In the genomic region with DNA sequence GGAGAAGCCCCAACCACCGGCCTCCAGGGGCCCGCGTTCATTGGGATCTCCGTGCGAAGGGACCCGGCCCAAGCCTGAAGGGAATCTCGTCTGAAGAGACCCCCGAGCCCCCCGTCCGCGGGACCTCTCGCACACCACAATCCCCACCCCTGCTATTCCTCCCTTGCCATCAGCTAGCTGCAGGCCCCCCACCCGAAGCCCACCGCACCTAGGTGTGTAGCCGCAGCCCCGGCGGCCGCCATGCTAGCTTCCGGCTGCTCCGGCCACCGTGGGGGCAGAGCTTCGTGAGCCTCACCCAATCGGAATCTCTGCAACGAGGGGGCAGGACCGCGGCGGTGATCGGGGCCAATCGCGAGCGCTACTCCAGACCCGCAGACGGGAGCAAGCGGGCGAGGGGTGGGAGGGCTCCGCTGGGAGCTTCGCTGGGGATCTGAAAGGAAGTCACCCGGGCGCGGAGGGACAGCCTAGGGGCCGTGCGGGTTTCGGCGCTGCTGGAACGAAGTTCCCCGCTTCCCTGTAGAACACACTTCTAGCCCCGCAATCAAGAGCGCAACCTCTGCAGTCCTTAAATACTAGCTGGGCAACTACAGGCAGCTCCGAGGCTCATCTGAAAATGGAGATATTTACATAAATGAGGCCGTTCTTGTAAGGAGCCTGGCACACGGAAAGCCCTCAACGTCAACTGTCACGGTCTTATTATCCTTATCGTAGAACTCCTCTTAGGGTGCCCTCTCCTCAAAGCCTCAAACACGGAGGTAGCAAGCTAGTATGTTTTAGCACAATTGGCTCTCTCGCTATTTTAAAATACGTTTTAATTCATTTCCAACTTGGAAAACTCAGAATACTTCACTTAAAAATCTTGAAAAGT, we compare ENCODE assay signal across 8 cellular contexts. TPM values are rescaled to one million over a fixed set of nuclear protein-coding genes. Genes with fewer than 3 reads are reported as not detected.
DNase-seq lines count a peak whose midpoint lies in the region; ATAC-seq and TF ChIP-seq lines count a peak whose summit lies in the region.

TSS of gene PIGS (minus strand) at position 270 of the 868 bp plus-strand sequence. CDS start at position 242, 28 bp downstream.

- peak; percentile 73 for ATAC-seq in HG03196 (IDR thresholded peaks at IDR 0.05; ENCODE audit: unreplicated experiment)

- peaks cover 33 to 77% (median 61%) of the 10 kb centered on the region in 6 donors for H3K4me1 ChIP-seq in spleen

- TF ChIP-seq POLR2A in GM18951 (IDR thresholded peaks at IDR 0.05; ENCODE audit: extremely low read depth, insufficient read depth, insufficient read length), result peak; percentile 90
- peak in 2 of 3 donors; percentile 32 to 57 for TF ChIP-seq POLR2A in spleen (IDR thresholded peaks at IDR 0.05)

- peak in 1 of 11 experiments; percentile 25 for TF ChIP-seq CTCF in spleen (IDR thresholded peaks at IDR 0.05 in 8 of 11, conservative IDR thresholded peaks at IDR 0.05 in 3 of 11)

- DNase-seq in AG08395 (ENCODE audit: low spot score) (peak; percentile 99), NCI-H345 (lab: John Stamatoyannopoulos, UW) (peak; percentile 96), inferior parietal cortex (ENCODE audit: extremely low spot score) (peak; percentile 92), spleen (peak; percentile 99)
- peak; percentile 85 for DNase-seq in activated CD4-positive, CD25-positive, alpha-beta regulatory T cell treated with anti-CD3 and anti-CD28 coated beads, Interleukin-2, amount 50 U/mL, for 16 hours (ENCODE audit: low read depth, low spot score)
- peak; percentile 88 for DNase-seq in central memory CD4-positive, alpha-beta T cell

- intact Hi-C loops in spleen (cut with DNase I; ENCODE audit: low total_unique reads), result no loop called here

- in situ Hi-C loops in GM18951 (cut with MboI; ENCODE audit: low sequenced_read_pairs, unreplicated experiment), result no loop called here

- peak within 1 kb of the TSS; percentile 67 to 92 (median 88) for H3K27ac ChIP-seq in spleen

- WGBS in spleen, 5 donors, result 0 to 1% (median 1%) methylated on average over 44 to 57 of the region's 57 CpGs

- no peaks in the 10 kb centered on the region for H3K9me3 ChIP-seq in spleen

- peaks cover 0 to 12% (median 0%) of the 10 kb centered on the region in 6 donors for H3K36me3 ChIP-seq in spleen

- no peaks in the 10 kb centered on the region for H3K27me3 ChIP-seq in spleen (replicated peaks in 1 of 7)

- H3K4me3 ChIP-seq in spleen, result peak within 1 kb of the TSS; percentile 63 to 97 (median 89)

RNA-seq across cellular contexts. Expression of gene PIGS, which starts in this region (rescaled TPM):
- total RNA-seq in spleen, result 10 to 100 TPM; 43.7 to 77.6 (median 56.4) TPM
- 10 to 100 TPM; 13.3 to 21.4 (median 17.6) TPM for polyA plus RNA-seq in spleen

Comparison
In these comparisons a context has a peak if more than half of its experiments do, and no peak if none do; other contexts are left out.
1. Peak in every context shown above with its lines: DNase-seq, ATAC-seq, H3K4me3 ChIP-seq and H3K27ac ChIP-seq.